ENCODE assay signal across 17 cellular contexts in genomic region chr2:241226723-241227634, GRCh38. TPM values are rescaled to one million over a fixed set of nuclear protein-coding genes. Genes with fewer than 3 reads are reported as not detected.
DNase-seq lines count a peak whose midpoint lies in the region; ATAC-seq and TF ChIP-seq lines count a peak whose summit lies in the region.
"Had no signal": no experiment of that assay in that cellular context is flagged by ENCODE, and none has a peak within 500 bp of the region (broad histone marks: within the 10 kb centered on the region; RNA-seq: fewer than 3 reads in every experiment).

No MANE protein-coding gene starts in this region.

- no peak overlapping the region for H4K12ac ChIP-seq in trophoblast cell (ENCODE audit: low read depth, low read length)

- H4K5ac ChIP-seq in H9 (ENCODE audit: insufficient read length, low read depth, low read length): no peak overlapping the region

- H2AFZ ChIP-seq in H9 (ENCODE audit: low read length): no peak overlapping the region
- no peak overlapping the region for H2AFZ ChIP-seq in trophoblast cell (ENCODE audit: insufficient read depth, low read length, poor library complexity)

- H3K4me1 ChIP-seq in H9 (ENCODE audit: insufficient read depth, low read length) (no peaks in the 10 kb centered on the region), right cardiac atrium (ENCODE audit: control insufficient read depth, insufficient read depth, low read length) (peaks cover 3% of the 10 kb centered on the region), trophoblast cell (ENCODE audit: control insufficient read depth in 1 of 2, insufficient read depth in 2 of 2, low read length in 2 of 2) (peaks cover 0 to 4% of the 10 kb centered on the region in 2 experiments), foreskin keratinocyte (no peaks in the 10 kb centered on the region)

- H3K9me3 ChIP-seq in H9 (ENCODE audit: control insufficient read depth, low read depth, low read length) (no peaks in the 10 kb centered on the region), right cardiac atrium (ENCODE audit: control insufficient read depth, low read length) (no peaks in the 10 kb centered on the region), trophoblast cell (ENCODE audit: insufficient read depth, low read depth, low read length) (no peaks in the 10 kb centered on the region)

- DNase-seq in H9 (peak; percentile 52), right cardiac atrium (peak in 2 of 3 donors; percentile 26 to 53), osteocyte (ENCODE audit: extremely low spot score, unreplicated experiment) (no peak), DMS79 treated with DMSO at 0.1 percent for 48 hours (lab: John Stamatoyannopoulos, UW) (no peak), trophoblast cell (no peak), foreskin keratinocyte (no peak)
- DNase-seq: activated CD4-positive, alpha-beta T cell treated with anti-CD3 and anti-CD28 coated beads, Interleukin-2, amount 50 U/mL, for 4 hours; activated naive CD4-positive, alpha-beta T cell treated with anti-CD3 and anti-CD28 coated beads, Interleukin-2, amount 50 U/mL, for 16 hours; effector CD8-positive, alpha-beta T cell; GDM1; naive B cell; NCI-H1930; NCI-H524 treated with DMSO at 0.1 percent for 48 hours; OCI-M1 had no signal

- intact Hi-C loops in right cardiac atrium (cut with DNase I): loop anchor here in 1 of 4 donors (10.0 kb wide), 1 partner anchor 108 kb away; no protein-coding TSS in a partner anchor

- no peak overlapping the region for H2AK5ac ChIP-seq in H9 (ENCODE audit: insufficient read length, low read length)
- H2AK5ac ChIP-seq in trophoblast cell (ENCODE audit: low read length): no peak overlapping the region

- no peaks in the 10 kb centered on the region; the same call in 1 of the 2 replicates for H3K27me3 Mint-ChIP-seq in H9 (ENCODE audit: low read depth)
- H3K27me3 Mint-ChIP-seq in brain: no peaks in the 10 kb centered on the region
- H3K27me3 Mint-ChIP-seq in osteocyte (ENCODE audit: unreplicated experiment): no peaks in the 10 kb centered on the region

- H3K27me3 ChIP-seq in H9 (ENCODE audit: insufficient read depth, low read length) (no peaks in the 10 kb centered on the region), right cardiac atrium (ENCODE audit: control insufficient read depth, insufficient read depth) (no peaks in the 10 kb centered on the region), trophoblast cell (ENCODE audit: insufficient read depth, low read length) (no peaks in the 10 kb centered on the region), foreskin keratinocyte (no peaks in the 10 kb centered on the region)

- H3K4ac ChIP-seq in H9 (ENCODE audit: low read depth, low read length) (no peak overlapping the region), trophoblast cell (ENCODE audit: low read depth, low read length) (no peak overlapping the region)

- H3K56ac ChIP-seq in H9 (ENCODE audit: insufficient read length, low read depth, low read length): no peak overlapping the region

- no peaks in the 10 kb centered on the region; a peak in 1 of 5 replicates for H3K9me3 Mint-ChIP-seq in H9
- H3K9me3 Mint-ChIP-seq in brain: no peaks in the 10 kb centered on the region
- no peaks in the 10 kb centered on the region for H3K9me3 Mint-ChIP-seq in osteocyte (ENCODE audit: unreplicated experiment)
- H3K9me3 Mint-ChIP-seq: naive B cell had no signal

- no peak overlapping the region for H3K4me2 ChIP-seq in H9 (ENCODE audit: insufficient read depth, insufficient read length, low read length)
- H3K4me2 ChIP-seq in trophoblast cell (ENCODE audit: low read length): no peak overlapping the region

- no CpG with 5 or more reads among the region's 23 CpGs for WGBS in H9 (ENCODE audit: extremely low coverage, insufficient read length, low lambda C conversion rate)
- WGBS in right cardiac atrium: 53% methylated on average over 23 of the region's 23 CpGs
- WGBS in trophoblast cell (ENCODE audit: extremely low coverage, insufficient coverage, insufficient read length): no CpG with 5 or more reads among the region's 23 CpGs

- no peak overlapping the region for H4K91ac ChIP-seq in H9 (ENCODE audit: insufficient read length, low read depth, low read length)
- no peak overlapping the region for H4K91ac ChIP-seq in trophoblast cell (ENCODE audit: low read depth, low read length)

- no peak overlapping the region for H3T11ph ChIP-seq in H9 (ENCODE audit: low read length)

- peaks cover 67 to 69% of the 10 kb centered on the region in 2 experiments for H3K36me3 ChIP-seq in trophoblast cell (ENCODE audit: control insufficient read depth in 1 of 2, insufficient read depth in 2 of 2, low read length in 2 of 2)

- H3K27ac Mint-ChIP-seq in H9 (peak overlapping the region in 1 of 3 experiments; percentile 59; a peak in 3 of 7 replicates), brain (peak overlapping the region in 4 of 5 experiments; percentile 9 to 58 (median 24)), osteocyte (ENCODE audit: unreplicated experiment) (peak overlapping the region; percentile 34)

- H3K36me3 Mint-ChIP-seq in H9 (ENCODE audit: insufficient read depth in 1 of 3, low read depth in 3 of 3): peaks cover 24 to 62% (median 52%) of the 10 kb centered on the region in 3 experiments; a peak in 6 of 7 replicates
- H3K36me3 Mint-ChIP-seq in brain: peaks cover 35% of the 10 kb centered on the region
- H3K36me3 Mint-ChIP-seq in osteocyte (ENCODE audit: unreplicated experiment): peaks cover 34% of the 10 kb centered on the region

- no peaks in the 10 kb centered on the region for H3K23me2 ChIP-seq in H9 (ENCODE audit: insufficient read length, low read depth, low read length, poor library complexity, severe bottlenecking)

- H3K4me1 Mint-ChIP-seq in H9 (peaks cover 4 to 15% of the 10 kb centered on the region in 2 experiments; a peak in 2 of 4 replicates), brain (peaks cover 27% of the 10 kb centered on the region), osteocyte (ENCODE audit: unreplicated experiment) (peaks cover 12% of the 10 kb centered on the region)

- no peak overlapping the region for H2BK15ac ChIP-seq in H9 (ENCODE audit: low read depth, low read length)

- H3K18ac ChIP-seq in H9 (ENCODE audit: insufficient read length, low read depth, low read length) (no peak overlapping the region), trophoblast cell (ENCODE audit: low read length) (no peak overlapping the region)

- H4K20me1 ChIP-seq in H9 (ENCODE audit: control insufficient read depth, insufficient read depth, insufficient read length): peaks cover 2% of the 10 kb centered on the region

- H3K27ac ChIP-seq in H9 (ENCODE audit: insufficient read length, low read depth, low read length) (no peak overlapping the region), right cardiac atrium (ENCODE audit: low read length) (peak overlapping the region; percentile 14), trophoblast cell (ENCODE audit: low read depth, low read length) (no peak overlapping the region), foreskin keratinocyte (no peak overlapping the region)

- H3K4me3 ChIP-seq in right cardiac atrium (ENCODE audit: low read length) (no peak overlapping the region), trophoblast cell (ENCODE audit: low read depth, low read length) (no peak overlapping the region)

- H3K9ac ChIP-seq in H9 (ENCODE audit: extremely low read depth, insufficient read length, low read length): no peak overlapping the region
- no peak overlapping the region for H3K9ac ChIP-seq in trophoblast cell (ENCODE audit: low read length)

- H3K79me2 ChIP-seq in H9 (ENCODE audit: insufficient read depth, low read length) (no peaks in the 10 kb centered on the region), trophoblast cell (ENCODE audit: control insufficient read depth, insufficient read depth, low read length, poor library complexity) (no peaks in the 10 kb centered on the region)

- H4K8ac ChIP-seq in H9 (replicated peaks; ENCODE audit: insufficient read length, low read depth, low read length): no peak overlapping the region
- no peak overlapping the region for H4K8ac ChIP-seq in trophoblast cell (ENCODE audit: low read depth, low read length)

- H2BK12ac ChIP-seq in H9 (ENCODE audit: insufficient read length, low read depth, low read length) (no peak overlapping the region), trophoblast cell (ENCODE audit: low read length) (no peak overlapping the region)

- ATAC-seq in right cardiac atrium (peak; percentile 28 to 42), GM18861 (IDR thresholded peaks at IDR 0.05; ENCODE audit: unreplicated experiment) (no peak), foreskin keratinocyte (no peak)
- ATAC-seq: HCT116 had no signal

- H3K23ac ChIP-seq in H9 (ENCODE audit: insufficient read length, low read depth, low read length) (no peak overlapping the region), trophoblast cell (ENCODE audit: low read length) (no peak overlapping the region)

- H3K4me3 Mint-ChIP-seq in H9 (no peak overlapping the region), brain (no peak overlapping the region), osteocyte (ENCODE audit: unreplicated experiment) (no peak overlapping the region)
- H3K4me3 Mint-ChIP-seq: naive B cell had no signal

- H2BK20ac ChIP-seq in H9 (ENCODE audit: low read depth, low read length, poor library complexity, severe bottlenecking): no peak overlapping the region

- H2BK5ac ChIP-seq in H9 (ENCODE audit: insufficient read length, low read length) (no peak overlapping the region), trophoblast cell (ENCODE audit: low read depth, low read length, poor library complexity) (no peak overlapping the region)

- H3K79me1 ChIP-seq in H9 (ENCODE audit: insufficient read depth, low read depth, low read length, poor library complexity, severe bottlenecking) (no peaks in the 10 kb centered on the region), trophoblast cell (ENCODE audit: low read length) (no peaks in the 10 kb centered on the region)

- H2BK120ac ChIP-seq in H9 (ENCODE audit: low read depth, low read length, poor library complexity, severe bottlenecking): no peak overlapping the region
- H2BK120ac ChIP-seq in trophoblast cell (ENCODE audit: insufficient read depth, low read length, poor library complexity): no peak overlapping the region

- H3K14ac ChIP-seq in H9 (ENCODE audit: insufficient read depth, low read length) (no peak overlapping the region), trophoblast cell (ENCODE audit: low read length) (no peak overlapping the region)

- no peak for TF ChIP-seq CTCF in H9 (conservative IDR thresholded peaks at IDR 0.05)
- no peak for TF ChIP-seq CTCF in brain (conservative IDR thresholded peaks at IDR 0.05)
- no peak for TF ChIP-seq CTCF in osteocyte (IDR thresholded peaks at IDR 0.05)
- no peak for TF ChIP-seq CTCF in foreskin keratinocyte (conservative IDR thresholded peaks at IDR 0.05)

RNA-seq across cellular contexts. Expression of gene ANO7, which starts 38.5 kb away (rescaled TPM):
- total RNA-seq in H9 (2021): 3.9 and 5.2 TPM in 2 replicates
- 1.3 TPM for polyA plus RNA-seq in brain (ENCODE audit: insufficient read depth, low read depth, low replicate concordance)
- 1 to 10 TPM in 3 of 4 donors, under 1 TPM in 1; 0.89 to 2.1 (median 1.2) TPM for total RNA-seq in right cardiac atrium
- polyA plus RNA-seq in right cardiac atrium: 1.1 TPM
- 1.3 TPM in 2 replicates for total RNA-seq in osteocyte
- 1.9 and 2.1 TPM in 2 replicates for polyA plus RNA-seq in trophoblast cell (2013)
- 0.24 and 0.46 TPM in 2 replicates for total RNA-seq in foreskin keratinocyte
- 0.62 and 0.63 TPM in 2 replicates for polyA plus RNA-seq in foreskin keratinocyte

Comparison
In these comparisons a context has a peak if more than half of its experiments do, and no peak if none do; other contexts are left out.
1. DNase-seq: peak in H9 (single experiment) and right cardiac atrium (2 of 3); none in osteocyte (single experiment), DMS79 treated with DMSO at 0.1 percent for 48 hours (single experiment), trophoblast cell (0 of 2) and foreskin keratinocyte (0 of 2).
2. ATAC-seq: peak in right cardiac atrium (2 of 2); none in GM18861 (single experiment) and foreskin keratinocyte (single experiment).